In genomic region chr20:462199-462991, GRCh38 we compare ENCODE assay signal across 8 cellular contexts. TPM values are rescaled to one million over a fixed set of nuclear protein-coding genes. Genes with fewer than 3 reads are reported as not detected.
A peak's percentile ranks its signal among the peaks of the same experiment; 100 is the strongest.
DNase-seq lines count a peak whose midpoint lies in the region; ATAC-seq, FAIRE-seq and TF ChIP-seq lines count a peak whose summit lies in the region.

TBC1D20 (minus strand) TSS chr20:462533; CDS start chr20:462405, 128 bp downstream.

- no peak within 1 kb of the TSS for H2BK120ac ChIP-seq in H1 (replicated peaks; ENCODE audit: low read depth, low read length)
- H2BK120ac ChIP-seq in mesenchymal stem cell (ENCODE audit: low read depth, low read length) = peak within 1 kb of the TSS; percentile 96

- H3K4ac ChIP-seq in H1 (replicated peaks; ENCODE audit: insufficient read length, low read depth, low read length) = peak within 1 kb of the TSS; percentile 19
- H3K4ac ChIP-seq in mesenchymal stem cell (ENCODE audit: low read depth in 1 of 2, low read length in 2 of 2) = peak within 1 kb of the TSS in 1 of 2 experiments; percentile 94

- H3K4me3 ChIP-seq in H1 (ENCODE audit: extremely low read depth in 1 of 4, insufficient read depth in 2 of 4, low read depth in 3 of 4, low read length in 4 of 4) (peak within 1 kb of the TSS; percentile 70 to 86 (median 82)), mesenchymal stem cell (ENCODE audit: insufficient read depth in 1 of 2, low read depth in 1 of 2, low read length in 2 of 2) (peak within 1 kb of the TSS; percentile 85 to 98)

- H3K56ac ChIP-seq in H1 (replicated peaks; ENCODE audit: insufficient read length, low read depth, low read length) = peak within 1 kb of the TSS; percentile 59

- H3K23ac ChIP-seq in H1 (ENCODE audit: insufficient read length) (no peak within 1 kb of the TSS), mesenchymal stem cell (ENCODE audit: low read length in 2 of 2) (peak within 1 kb of the TSS; percentile 65 to 89)

- CTCF ChIA-PET in activated CD8-positive, alpha-beta memory T cell treated with anti-CD3 and anti-CD28 coated beads for 36 hours (lab: Charles Lee) = interaction anchor here (0.6 to 1.6 kb wide), 3 partner anchors 9 to 108 kb away, joined by 3 to 5 read pairs (median 3); no protein-coding TSS in a partner anchor
- CTCF ChIA-PET in H1 (lab: Charles Lee; ENCODE audit: partially characterized antibody) = interaction anchor here (0.9 kb wide), 1 partner anchor 14 kb away, joined by 3 read pairs; no protein-coding TSS in a partner anchor

- TF ChIP-seq POLR2A in H1 (IDR thresholded peaks at IDR 0.05; ENCODE audit: control extremely low read depth in 1 of 2, low read depth in 2 of 2, low read length in 2 of 2) = peak; percentile 68 to 85; a peak in 2 of 3 replicates

- peaks cover 6% of the 10 kb centered on the region; the same call in 1 of the 2 replicates for H3K23me2 ChIP-seq in H1 (ENCODE audit: low read depth, low read length)

- POLR2A ChIA-PET in activated CD8-positive, alpha-beta memory T cell treated with anti-CD3 and anti-CD28 coated beads for 36 hours (lab: Charles Lee) = interaction anchor here (1.0 to 1.3 kb wide), 2 partner anchors 24 to 55 kb away, joined by 5 read pairs; no protein-coding TSS in a partner anchor
- POLR2A ChIA-PET in H1 (lab: Charles Lee; ENCODE audit: partially characterized antibody) = interaction anchor here (0.7 to 5.1 kb wide), 15 partner anchors 10 to 205 kb away, joined by 3 to 26 read pairs (median 4); no protein-coding TSS in a partner anchor

- H3K9ac ChIP-seq in H1 (replicated peaks in 1 of 4; ENCODE audit: extremely low read depth in 1 of 4, low read depth in 3 of 4, low read length in 3 of 4) = peak within 1 kb of the TSS; percentile 56 to 76 (median 66); a peak in 6 of 7 replicates
- H3K9ac ChIP-seq in mesenchymal stem cell (ENCODE audit: low read length) = peak within 1 kb of the TSS; percentile 99

- H4K20me1 ChIP-seq in H1 (replicated peaks in 1 of 2; ENCODE audit: control insufficient read depth in 1 of 2, insufficient read depth in 2 of 2, low read length in 2 of 2) = peaks cover 2 to 14% of the 10 kb centered on the region in 2 experiments

- H2AK5ac ChIP-seq in H1 (ENCODE audit: low read depth, low read length) (no peak within 1 kb of the TSS), mesenchymal stem cell (ENCODE audit: low read length, severe bottlenecking) (no peak within 1 kb of the TSS)

- peaks cover 4 to 42% of the 10 kb centered on the region in 2 experiments for H3K79me2 ChIP-seq in H1 (ENCODE audit: control insufficient read depth in 1 of 2, insufficient read depth in 2 of 2, low read length in 2 of 2)

- peak within 1 kb of the TSS; percentile 3; the same call in 1 of the 2 replicates for H2BK5ac ChIP-seq in H1 (ENCODE audit: low read depth, low read length)
- peak within 1 kb of the TSS; percentile 90 for H2BK5ac ChIP-seq in mesenchymal stem cell (ENCODE audit: low read depth, low read length, poor library complexity, severe bottlenecking)

- peak in 1 of 3 experiments; percentile 18; a peak in 1 of 4 replicates for TF ChIP-seq CTCF in H1 (IDR thresholded peaks at IDR 0.05; ENCODE audit: control extremely low read depth in 1 of 3, insufficient read depth in 1 of 3, low read depth in 1 of 3, low read length in 3 of 3)

- in situ Hi-C loops in Caki2 (cut with HindIII; ENCODE audit: low pct_unique_long_range_greater_than_20kb, low sequenced_read_pairs) = no loop called here

- H3K36me3 ChIP-seq in H1 (ENCODE audit: control insufficient read depth in 2 of 4, insufficient read depth in 4 of 4, low read length in 3 of 4) (no peaks in the 10 kb centered on the region), mesenchymal stem cell (ENCODE audit: control insufficient read depth in 1 of 2, insufficient read depth in 2 of 2, low read depth in 1 of 2, low read length in 2 of 2) (peaks cover 0 to 2% of the 10 kb centered on the region in 2 experiments)

- H3K4me2 ChIP-seq in H1 (ENCODE audit: insufficient read depth in 1 of 2, low read depth in 2 of 2, low read length in 2 of 2) = peak within 1 kb of the TSS; percentile 70 to 82
- H3K4me2 ChIP-seq in mesenchymal stem cell (ENCODE audit: low read length, poor library complexity, severe bottlenecking) = peak within 1 kb of the TSS; percentile 77

- TF ChIP-seq EP300 in H1 (IDR thresholded peaks at IDR 0.05; ENCODE audit: borderline replicate concordance in 1 of 2, low read depth in 2 of 2, low read length in 2 of 2) = no peak; a peak in 1 of 3 replicates

- H3K14ac ChIP-seq in H1 (ENCODE audit: insufficient read length) (no peak within 1 kb of the TSS), mesenchymal stem cell (ENCODE audit: low read length in 2 of 2) (peak within 1 kb of the TSS; percentile 40 to 91)

- H3K9me3 ChIP-seq in H1 (ENCODE audit: insufficient read depth in 2 of 2, low read depth in 1 of 2, low read length in 1 of 2) = peaks cover 3 to 6% of the 10 kb centered on the region in 2 experiments; a peak in 3 of 4 replicates
- no peaks in the 10 kb centered on the region for H3K9me3 ChIP-seq in mesenchymal stem cell (ENCODE audit: control insufficient read depth, low read length)

- H4K91ac ChIP-seq in H1 (replicated peaks; ENCODE audit: insufficient read length, low read length) = peak within 1 kb of the TSS; percentile 35
- H4K91ac ChIP-seq in mesenchymal stem cell (ENCODE audit: low read length) = peak within 1 kb of the TSS; percentile 11

- peak; percentile 94 for ATAC-seq in GM21381 (IDR thresholded peaks at IDR 0.05; ENCODE audit: unreplicated experiment)

- H2AFZ ChIP-seq in H1 (ENCODE audit: low read length) = peak within 1 kb of the TSS; percentile 62
- H2AFZ ChIP-seq in mesenchymal stem cell (ENCODE audit: low read depth, low read length) = peak within 1 kb of the TSS; percentile 18

- peak within 1 kb of the TSS; percentile 25 for H4K8ac ChIP-seq in H1 (ENCODE audit: extremely low read depth, insufficient read depth, low read length)
- peak within 1 kb of the TSS; percentile 7 for H4K8ac ChIP-seq in mesenchymal stem cell (ENCODE audit: low read length)

- peak within 1 kb of the TSS; percentile 41; the same call in 1 of the 2 replicates for H3K27ac ChIP-seq in H1 (ENCODE audit: low read depth, low read length)
- H3K27ac ChIP-seq in mesenchymal stem cell (ENCODE audit: low read length, poor library complexity, severe bottlenecking) = peak within 1 kb of the TSS; percentile 78

- TF ChIP-seq RAD21 in H1 (IDR thresholded peaks at IDR 0.05 in 1 of 2, conservative IDR thresholded peaks at IDR 0.05 in 1 of 2; ENCODE audit: low read depth in 2 of 2, low read length in 2 of 2) = no peak

- no peak within 1 kb of the TSS for H4K5ac ChIP-seq in H1 (ENCODE audit: insufficient read length, low read depth, low read length)

- peak; percentile 91 for FAIRE-seq in HTR-8/SVneo (lab: Jason Lieb, UNC)
- FAIRE-seq in H1 (lab: Jason Lieb, UNC) = peak; percentile 75

- H3K27me3 ChIP-seq in H1 (replicated peaks in 1 of 4; ENCODE audit: control insufficient read depth in 3 of 4, extremely low read depth in 1 of 4, insufficient read depth in 3 of 4, low read length in 3 of 4) (peaks cover 0 to 9% (median 7%) of the 10 kb centered on the region in 4 experiments; a peak in 3 of 7 replicates), mesenchymal stem cell (ENCODE audit: control insufficient read depth in 1 of 2, insufficient read depth in 1 of 2, low read length in 2 of 2) (no peaks in the 10 kb centered on the region)

- DNase-seq in Caki2 (ENCODE audit: low read depth) (peak; percentile 79), HTR-8/SVneo (ENCODE audit: insufficient read length, low spot score) (peak; percentile 94), NOMO-1 (lab: John Stamatoyannopoulos, UW; ENCODE audit: unreplicated experiment in 2 of 2) (peak; percentile 80 to 92), H1 (ENCODE audit: low read depth in 1 of 2, low spot score in 2 of 2) (peak; percentile 49 to 86), mesenchymal stem cell (peak; percentile 85)
- peak; percentile 77 for DNase-seq in stimulated activated CD8-positive, alpha-beta memory T cell treated with anti-CD3 and anti-CD28 coated beads, Interleukin-12 subunit alpha, Interleukin-12 subunit beta, amount 100 ng/mL, for 4 hours (ENCODE audit: low read depth)

- no peak within 1 kb of the TSS for H2BK12ac ChIP-seq in H1 (ENCODE audit: low read depth, low read length)
- H2BK12ac ChIP-seq in mesenchymal stem cell (ENCODE audit: low read length in 2 of 2) = no peak within 1 kb of the TSS

- H3K4me1 ChIP-seq in H1 (replicated peaks in 1 of 4; ENCODE audit: control insufficient read depth in 3 of 4, insufficient read depth in 4 of 4, low read length in 3 of 4) = peaks cover 0 to 4% (median 1%) of the 10 kb centered on the region in 4 experiments; a peak in 3 of 7 replicates
- peaks cover 7% of the 10 kb centered on the region for H3K4me1 ChIP-seq in mesenchymal stem cell (ENCODE audit: control insufficient read depth, insufficient read depth, low read depth, low read length)

- H3K18ac ChIP-seq in H1 (ENCODE audit: extremely low read depth, low read length) = no peak within 1 kb of the TSS; the same call in none of the 2 replicates
- H3K18ac ChIP-seq in mesenchymal stem cell (ENCODE audit: low read depth in 1 of 2, low read length in 2 of 2) = peak within 1 kb of the TSS; percentile 63 to 90

- no peak within 1 kb of the TSS for H2BK20ac ChIP-seq in H1 (ENCODE audit: low read length)

- H3K79me1 ChIP-seq in H1 (ENCODE audit: low read depth, low read length) = peaks cover 5% of the 10 kb centered on the region; the same call in 1 of the 2 replicates
- peaks cover 2% of the 10 kb centered on the region for H3K79me1 ChIP-seq in mesenchymal stem cell (replicated peaks; ENCODE audit: low read length, poor library complexity, severe bottlenecking)

- WGBS in H1 (ENCODE audit: extremely low coverage in 1 of 2, insufficient coverage in 1 of 2, insufficient read length in 1 of 2, insufficient replicate concordance in 2 of 2, low coverage in 1 of 2, low lambda C conversion rate in 2 of 2, missing lambda C conversion rate in 1 of 2), 2 experiments = 5% methylated on average over 27 of the region's 80 CpGs; no CpG with 5 or more reads in 1 of the 2 experiments
- WGBS in mesenchymal stem cell = 3% methylated on average over 50 of the region's 80 CpGs

- 0 out of 2 replicates have a peak within 1 kb of the TSS, but pooled peaks have one; percentile 48 for H2BK15ac ChIP-seq in H1 (ENCODE audit: low read length)
- peak within 1 kb of the TSS; percentile 63 for H2BK15ac ChIP-seq in mesenchymal stem cell (ENCODE audit: low read depth, poor library complexity, severe bottlenecking)

RNA-seq across cellular contexts. Expression of gene TBC1D20, which starts in this region (rescaled TPM):
- total RNA-seq in Caki2 (2014; rRNA removed; shearing (Covaris generic); ENCODE audit: low replicate concordance) = 13.8 and 20.0 TPM in 2 replicates
- 10 to 100 TPM; 25.0 to 25.1 TPM for total RNA-seq in activated CD8-positive, alpha-beta memory T cell treated with anti-CD3 and anti-CD28 coated beads for 36 hours
- total RNA-seq in H1 (2021; fragmentation: NEBNext Ultra II Directional; extraction: Animal tissue kit (Norgen Biotek cat#: 25700)) = 16.2 and 17.1 TPM in 2 replicates
- 14.5 and 17.4 TPM in 2 replicates for polyA plus RNA-seq in H1 (2011; rRNA removed)
- polyA plus RNA-seq in H1 (2011; cell fraction: cytosol; rRNA removed) = 15.3 TPM
- 17.6 TPM for polyA plus RNA-seq in H1 (2011; cell fraction: nucleus; rRNA removed)
- 10.3 to 13.8 TPM (median 11.1 TPM) in 4 replicates for polyA plus RNA-seq in H1 (2012, experiment 1 of 2)
- polyA plus RNA-seq in H1 (2012, experiment 2 of 2) = 7.3 TPM
- 9.0 TPM for polyA plus RNA-seq in H1 (2013, experiment 1 of 2)
- polyA plus RNA-seq in H1 (2013, experiment 2 of 2) = 9.2 TPM
- 28.3 and 34.3 TPM in 2 replicates for polyA minus RNA-seq in H1 (2011; rRNA and poly(A)+ RNA removed)
- 9.1 TPM for polyA minus RNA-seq in H1 (2011; cell fraction: cytosol; rRNA and poly(A)+ RNA removed)
- 8.4 TPM for polyA minus RNA-seq in H1 (2011; cell fraction: nucleus; rRNA and poly(A)+ RNA removed)
- 34.7 TPM for polyA plus RNA-seq in mesenchymal stem cell (2013, experiment 1 of 2)
- polyA plus RNA-seq in mesenchymal stem cell (2013, experiment 2 of 2) = 36.0 TPM

Comparison
In these comparisons a context has a peak if more than half of its experiments do, and no peak if none do; other contexts are left out.
1. Peak in every context shown above with its lines: DNase-seq, ATAC-seq, H3K4me3 ChIP-seq and H3K27ac ChIP-seq.